Comparison of ENCODE assay signal across 1 cellular context in the genomic region with DNA sequence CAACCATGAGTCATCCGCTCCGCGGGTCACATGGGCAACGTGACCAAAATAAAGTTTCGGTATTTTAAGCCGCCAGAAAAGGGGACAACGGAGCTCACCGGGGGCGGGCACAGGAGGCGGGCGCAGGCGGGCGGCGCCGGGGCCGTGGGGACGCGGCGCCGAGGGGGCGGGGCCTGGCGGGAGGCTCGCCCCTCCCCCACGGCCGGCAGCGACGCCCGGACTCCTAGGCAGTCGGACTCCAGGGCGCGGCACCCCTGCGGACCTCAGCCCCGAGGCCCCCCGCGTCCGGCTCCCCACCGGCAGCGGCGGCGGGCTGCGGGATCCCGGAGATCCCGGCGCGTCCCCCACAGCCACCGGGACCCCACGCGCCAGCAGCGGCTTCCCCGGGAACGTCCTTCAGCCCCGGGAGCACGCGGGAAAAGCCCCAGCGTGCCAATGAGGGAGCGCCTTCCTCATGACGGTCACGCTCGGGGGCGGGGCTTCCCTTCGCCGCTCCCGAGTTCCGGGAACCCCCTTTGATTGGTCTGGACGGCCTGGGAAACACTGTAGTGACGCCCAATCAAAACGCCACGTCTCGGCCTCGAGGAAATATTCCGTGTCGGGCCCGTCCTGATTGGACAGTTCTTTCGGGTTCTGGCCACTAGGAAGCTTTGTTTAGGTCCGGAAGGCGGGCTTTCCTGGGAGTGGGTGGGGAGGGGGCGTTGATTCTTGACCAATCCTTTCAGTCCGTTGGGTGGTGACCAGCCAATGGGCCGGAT.
TF ChIP-seq lines count a peak whose summit lies in the region.

No MANE protein-coding gene starts in this region.

TF ChIP-seq in K562, 482 proteins besides CTCF, POLR2A, EP300 and RAD21 (continued from another document and continues in another):
- TF ChIP-seq CHD7 (IDR thresholded peaks at IDR 0.05; ENCODE audit: low read depth, low read length) (no peak), SNIP1 (IDR thresholded peaks at IDR 0.05; ENCODE audit: low read depth) (no peak), ZNF699 (CRISPR knock-in tag; IDR thresholded peaks at IDR 0.05; ENCODE audit: insufficient replicate concordance) (no peak), NFE2 (IDR thresholded peaks at IDR 0.05; ENCODE audit: low read depth) (0 out of 2 replicates have a peak, but pooled peaks have one; percentile 25), CBX1 (IDR thresholded peaks at IDR 0.05; ENCODE audit: low read depth) (peak; percentile 57; the same call in 1 of the 2 replicates), MTA1 (IDR thresholded peaks at IDR 0.05; ENCODE audit: borderline replicate concordance) (no peak), ZNF232 (CRISPR knock-in tag; IDR thresholded peaks at IDR 0.05) (peak; percentile 80; the same call in 1 of the 2 replicates), SLC30A9 (CRISPR knock-in tag; IDR thresholded peaks at IDR 0.05) (no peak), MCM3 (IDR thresholded peaks at IDR 0.05) (no peak), EZH2 (IDR thresholded peaks at IDR 0.05; ENCODE audit: borderline replicate concordance, low read depth, low read length) (no peak), ZNF197 (CRISPR knock-in tag; IDR thresholded peaks at IDR 0.05; ENCODE audit: low read depth) (no peak), KLF10 (CRISPR knock-in tag; IDR thresholded peaks at IDR 0.05) (no peak), FOS (IDR thresholded peaks at IDR 0.05; ENCODE audit: extremely low read depth, insufficient read length) (peak; percentile 98), PCBP2 (IDR thresholded peaks at IDR 0.05; ENCODE audit: low read depth, low read length, poor library complexity, severe bottlenecking) (no peak), MCM7 (IDR thresholded peaks at IDR 0.05) (no peak), STAT6 (CRISPR knock-in tag; IDR thresholded peaks at IDR 0.05) (no peak), ZNF212 (CRISPR knock-in tag; IDR thresholded peaks at IDR 0.05) (no peak; the same call in 1 of the 2 replicates), ADNP (tag; IDR thresholded peaks at IDR 0.05) (no peak), JUNB (CRISPR knock-in tag; conservative IDR thresholded peaks at IDR 0.05) (no peak; the same call in 1 of the 2 replicates), GATA2 (CRISPR knock-in tag; IDR thresholded peaks at IDR 0.05) (no peak), SRSF9 (IDR thresholded peaks at IDR 0.05; ENCODE audit: borderline replicate concordance, low read depth, low read length) (no peak), CTBP1 (IDR thresholded peaks at IDR 0.05; ENCODE audit: borderline replicate concordance) (peak; percentile 91)
- TF ChIP-seq, protein P1, sequence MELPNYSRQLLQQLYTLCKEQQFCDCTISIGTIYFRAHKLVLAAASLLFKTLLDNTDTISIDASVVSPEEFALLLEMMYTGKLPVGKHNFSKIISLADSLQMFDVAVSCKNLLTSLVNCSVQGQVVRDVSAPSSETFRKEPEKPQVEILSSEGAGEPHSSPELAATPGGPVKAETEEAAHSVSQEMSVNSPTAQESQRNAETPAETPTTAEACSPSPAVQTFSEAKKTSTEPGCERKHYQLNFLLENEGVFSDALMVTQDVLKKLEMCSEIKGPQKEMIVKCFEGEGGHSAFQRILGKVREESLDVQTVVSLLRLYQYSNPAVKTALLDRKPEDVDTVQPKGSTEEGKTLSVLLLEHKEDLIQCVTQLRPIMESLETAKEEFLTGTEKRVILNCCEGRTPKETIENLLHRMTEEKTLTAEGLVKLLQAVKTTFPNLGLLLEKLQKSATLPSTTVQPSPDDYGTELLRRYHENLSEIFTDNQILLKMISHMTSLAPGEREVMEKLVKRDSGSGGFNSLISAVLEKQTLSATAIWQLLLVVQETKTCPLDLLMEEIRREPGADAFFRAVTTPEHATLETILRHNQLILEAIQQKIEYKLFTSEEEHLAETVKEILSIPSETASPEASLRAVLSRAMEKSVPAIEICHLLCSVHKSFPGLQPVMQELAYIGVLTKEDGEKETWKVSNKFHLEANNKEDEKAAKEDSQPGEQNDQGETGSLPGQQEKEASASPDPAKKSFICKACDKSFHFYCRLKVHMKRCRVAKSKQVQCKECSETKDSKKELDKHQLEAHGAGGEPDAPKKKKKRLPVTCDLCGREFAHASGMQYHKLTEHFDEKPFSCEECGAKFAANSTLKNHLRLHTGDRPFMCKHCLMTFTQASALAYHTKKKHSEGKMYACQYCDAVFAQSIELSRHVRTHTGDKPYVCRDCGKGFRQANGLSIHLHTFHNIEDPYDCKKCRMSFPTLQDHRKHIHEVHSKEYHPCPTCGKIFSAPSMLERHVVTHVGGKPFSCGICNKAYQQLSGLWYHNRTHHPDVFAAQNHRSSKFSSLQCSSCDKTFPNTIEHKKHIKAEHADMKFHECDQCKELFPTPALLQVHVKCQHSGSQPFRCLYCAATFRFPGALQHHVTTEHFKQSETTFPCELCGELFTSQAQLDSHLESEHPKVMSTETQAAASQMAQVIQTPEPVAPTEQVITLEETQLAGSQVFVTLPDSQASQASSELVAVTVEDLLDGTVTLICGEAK (IDR thresholded peaks at IDR 0.05), result peak; percentile 94
- TF ChIP-seq, protein P1 (CRISPR knock-in tag; IDR thresholded peaks at IDR 0.05), result peak; percentile 88
- TF ChIP-seq, protein P2, sequence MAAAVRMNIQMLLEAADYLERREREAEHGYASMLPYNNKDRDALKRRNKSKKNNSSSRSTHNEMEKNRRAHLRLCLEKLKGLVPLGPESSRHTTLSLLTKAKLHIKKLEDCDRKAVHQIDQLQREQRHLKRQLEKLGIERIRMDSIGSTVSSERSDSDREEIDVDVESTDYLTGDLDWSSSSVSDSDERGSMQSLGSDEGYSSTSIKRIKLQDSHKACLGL (CRISPR knock-in tag; IDR thresholded peaks at IDR 0.05; ENCODE audit: borderline replicate concordance, poor library complexity, severe bottlenecking), result peak; percentile 50
